ENCODE assay signal across 8 cellular contexts in genomic region chr18:57438669-57439616, GRCh38. TPM values are rescaled to one million over a fixed set of nuclear protein-coding genes. Genes with fewer than 3 reads are reported as not detected.
DNase-seq lines count a peak whose midpoint lies in the region; ATAC-seq and TF ChIP-seq lines count a peak whose summit lies in the region.

No MANE protein-coding gene starts in this region.

- H3K27ac Mint-ChIP-seq in neural crest cell (ENCODE audit: unreplicated experiment): no peak overlapping the region

- no peaks in the 10 kb centered on the region for H3K36me3 Mint-ChIP-seq in neural crest cell (ENCODE audit: low read depth)

- peak overlapping the region; percentile 91 for H3K4me3 Mint-ChIP-seq in neural crest cell

- peak; percentile 11; the same call in 1 of the 2 replicates for TF ChIP-seq CTCF in LNCaP clone FGC (IDR thresholded peaks at IDR 0.05; ENCODE audit: control insufficient read depth, extremely low read depth, insufficient read depth)
- no peak for TF ChIP-seq CTCF in neural crest cell (conservative IDR thresholded peaks at IDR 0.05)

- DNase-seq in DMS79 treated with DMSO at 0.1 percent for 48 hours (lab: John Stamatoyannopoulos, UW) (peak; percentile 49), DMS79 (lab: John Stamatoyannopoulos, UW) (no peak), LNCaP clone FGC (ENCODE audit: low read depth) (no peak), neural crest cell (ENCODE audit: low read depth, low spot score) (no peak), NCI-H2081 treated with DMSO at 0.1 percent for 48 hours (lab: John Stamatoyannopoulos, UW) (no peak)
- peak; percentile 35 to 41 for DNase-seq in activated T-cell treated with anti-CD3 and anti-CD28 coated beads, Interleukin-2, amount 50 U/mL, for 48 hours

- H3K27me3 Mint-ChIP-seq in neural crest cell (ENCODE audit: low read depth): peaks cover 97% of the 10 kb centered on the region

- H3K4me1 Mint-ChIP-seq in neural crest cell: peaks cover 54% of the 10 kb centered on the region

- no peak overlapping the region for H3K4me3 ChIP-seq in LNCaP clone FGC (ENCODE audit: low read depth, low read length)

- ATAC-seq in GM21723 (IDR thresholded peaks at IDR 0.05; ENCODE audit: unreplicated experiment) (no peak), HG02885 (IDR thresholded peaks at IDR 0.05; ENCODE audit: poor library complexity, unreplicated experiment) (no peak)

- H3K9me3 Mint-ChIP-seq in neural crest cell: no peaks in the 10 kb centered on the region

RNA-seq across cellular contexts. Expression of gene ONECUT2, which starts 3.8 kb away (rescaled TPM):
- total RNA-seq in neural crest cell: 8.2 and 10.8 TPM in 2 replicates

Comparison
In these comparisons a context has a peak if more than half of its experiments do, and no peak if none do; other contexts are left out.
1. DNase-seq: peak in DMS79 treated with DMSO at 0.1 percent for 48 hours (single experiment) and activated T-cell treated with anti-CD3 and anti-CD28 coated beads, Interleukin-2, amount 50 U/mL, for 48 hours (2 of 2); none in DMS79 (single experiment), LNCaP clone FGC (single experiment), neural crest cell (single experiment) and NCI-H2081 treated with DMSO at 0.1 percent for 48 hours (single experiment).